ENCODE assay signal across 6 cellular contexts in genomic region chr12:95101960-95102359, GRCh38. TPM values are rescaled to one million over a fixed set of nuclear protein-coding genes. Genes with fewer than 3 reads are reported as not detected.
DNase-seq lines count a peak whose midpoint lies in the region; ATAC-seq, FAIRE-seq and TF ChIP-seq lines count a peak whose summit lies in the region.
"Not testable (repeated sequence)": the region's sequence is repeated elsewhere in the genome, so short reads cannot be mapped to it uniquely, and the experiment has no call there.

No MANE protein-coding gene starts in this region.

- not testable (repeated sequence) for H2AFZ ChIP-seq in PC-3 (ENCODE audit: low read length); mesenchymal stem cell (ENCODE audit: low read depth, low read length)

- POLR2A ChIA-PET in A549 (lab: Yijun Ruan, JAX) (interaction anchor here (0.7 kb wide), 1 partner anchor 15 kb away, joined by 10 read pairs; no protein-coding TSS in a partner anchor), PC-3 (lab: Charles Lee; ENCODE audit: unreplicated experiment) (interaction anchor here (0.7 kb wide), 1 partner anchor 29 kb away, joined by 20 read pairs; no protein-coding TSS in a partner anchor)
- POLR2A ChIA-PET in HEK293 (lab: Yijun Ruan, JAX): not testable (repeated sequence)

- not testable (repeated sequence) for ATAC-seq in A549; PC-3; activated T-helper 17 cell treated with anti-CD3 and anti-CD28 coated beads, Interleukin-2, amount 50 U/mL, for 72 hours (replicated peaks)

- not testable (repeated sequence) for H2BK12ac ChIP-seq in mesenchymal stem cell (ENCODE audit: low read length in 2 of 2)

- H3K23ac ChIP-seq in mesenchymal stem cell (ENCODE audit: low read length in 2 of 2): not testable (repeated sequence)

- H3K27ac ChIP-seq in A549 (peak overlapping the region; percentile 36 to 82; a peak in 5 of 6 replicates), PC-3 (ENCODE audit: low read length) (peak overlapping the region; percentile 75)
- not testable (repeated sequence) for H3K27ac ChIP-seq in HEK293 (ENCODE audit: extremely low read depth, low read depth, low read length); mesenchymal stem cell (ENCODE audit: low read length, poor library complexity, severe bottlenecking)

- peak overlapping the region; percentile 51 for H2BK5ac ChIP-seq in mesenchymal stem cell (ENCODE audit: low read depth, low read length, poor library complexity, severe bottlenecking)

- peaks cover 67% of the 10 kb centered on the region for H3K4me1 ChIP-seq in A549
- peaks cover 11% of the 10 kb centered on the region for H3K4me1 ChIP-seq in HEK293 (ENCODE audit: control insufficient read depth, insufficient read depth, low read length)
- H3K4me1 ChIP-seq in PC-3 (ENCODE audit: insufficient read depth, low read length): peaks cover 64% of the 10 kb centered on the region
- peaks cover 25% of the 10 kb centered on the region for H3K4me1 ChIP-seq in mesenchymal stem cell (ENCODE audit: control insufficient read depth, insufficient read depth, low read depth, low read length)

- not testable (repeated sequence) for H3K4me3 ChIP-seq in A549; HEK293 (ENCODE audit: low read depth, low read length); PC-3 (ENCODE audit: low read length); mesenchymal stem cell (ENCODE audit: insufficient read depth in 1 of 2, low read depth in 1 of 2, low read length in 2 of 2)

- H3K79me1 ChIP-seq in mesenchymal stem cell (replicated peaks; ENCODE audit: low read length, poor library complexity, severe bottlenecking): not testable (repeated sequence)

- H4K91ac ChIP-seq in mesenchymal stem cell (ENCODE audit: low read length): not testable (repeated sequence)

- H3K79me2 ChIP-seq in PC-3 (ENCODE audit: low read length): not testable (repeated sequence)

- not testable (repeated sequence) for FAIRE-seq in A549 (lab: Jason Lieb, UNC)

- intact Hi-C loops in PC-3 (cut with micrococcal nuclease): loop anchor here (10.0 kb wide), 1 partner anchor 383 kb away; no protein-coding TSS in a partner anchor
- intact Hi-C loops in dendritic cell treated with granulocyte-macrophage colony-stimulating factor and Interleukin-4, amounts not matched to agents 40 ng/mL and 50 ng/mL, for 4 days (cut with micrococcal nuclease): not testable (repeated sequence)

- H4K8ac ChIP-seq in mesenchymal stem cell (ENCODE audit: low read length): not testable (repeated sequence)

- H3K36me3 Mint-ChIP-seq in activated T-helper 17 cell treated with anti-CD3 and anti-CD28 coated beads, Interleukin-2, amount 50 U/mL, for 72 hours (ENCODE audit: low read depth): not testable (repeated sequence)
- H3K36me3 Mint-ChIP-seq in dendritic cell treated with granulocyte-macrophage colony-stimulating factor and Interleukin-4, amounts not matched to agents 40 ng/mL and 50 ng/mL, for 4 days (ENCODE audit: low read depth): peaks cover 69% of the 10 kb centered on the region

- H2BK120ac ChIP-seq in mesenchymal stem cell (ENCODE audit: low read depth, low read length): not testable (repeated sequence)

- TF ChIP-seq POLR2A in A549 (IDR thresholded peaks at IDR 0.05; ENCODE audit: low read length): not testable (repeated sequence)

- peaks cover 12% of the 10 kb centered on the region for H3F3A ChIP-seq in PC-3 (ENCODE audit: low read length, unreplicated experiment)

- not testable (repeated sequence) for H3K36me3 ChIP-seq in HEK293 (ENCODE audit: control insufficient read depth in 2 of 2, insufficient read depth in 1 of 2, low read length in 2 of 2)
- H3K36me3 ChIP-seq in PC-3 (ENCODE audit: low read depth, low read length) (peaks cover 14% of the 10 kb centered on the region), mesenchymal stem cell (ENCODE audit: control insufficient read depth in 1 of 2, insufficient read depth in 2 of 2, low read depth in 1 of 2, low read length in 2 of 2) (peaks cover 9 to 34% of the 10 kb centered on the region in 2 experiments)

- H3K4me3 Mint-ChIP-seq in activated T-helper 17 cell treated with anti-CD3 and anti-CD28 coated beads, Interleukin-2, amount 50 U/mL, for 72 hours: peak overlapping the region; percentile 55
- not testable (repeated sequence) for H3K4me3 Mint-ChIP-seq in dendritic cell treated with granulocyte-macrophage colony-stimulating factor and Interleukin-4, amounts not matched to agents 40 ng/mL and 50 ng/mL, for 4 days

- not testable (repeated sequence) for TF ChIP-seq RAD21 in A549 (conservative IDR thresholded peaks at IDR 0.05 in 1 of 2, IDR thresholded peaks at IDR 0.05 in 1 of 2)

- DNase-seq in A549 (ENCODE audit: low read depth in 1 of 2, low spot score in 1 of 2); PC-3; mesenchymal stem cell: not testable (repeated sequence)

- not testable (repeated sequence) for H3K27me3 ChIP-seq in PC-3 (ENCODE audit: low read length); mesenchymal stem cell (ENCODE audit: control insufficient read depth in 1 of 2, insufficient read depth in 1 of 2, low read length in 2 of 2)

- H2AK5ac ChIP-seq in mesenchymal stem cell (ENCODE audit: low read length, severe bottlenecking): peak overlapping the region; percentile 54

- not testable (repeated sequence) for H3K14ac ChIP-seq in mesenchymal stem cell (ENCODE audit: low read length in 2 of 2)

- H3K18ac ChIP-seq in mesenchymal stem cell (ENCODE audit: low read depth in 1 of 2, low read length in 2 of 2): not testable (repeated sequence)

- H3K9me3 ChIP-seq in A549; HEK293 (ENCODE audit: control insufficient read depth, insufficient read depth, low read depth, low read length); PC-3 (ENCODE audit: low read length); mesenchymal stem cell (ENCODE audit: control insufficient read depth, low read length): not testable (repeated sequence)

- CTCF ChIA-PET in A549 (lab: Yijun Ruan, JAX) (interaction anchor here (1.3 to 1.9 kb wide), 2 partner anchors 115 to 233 kb away, joined by 6 to 9 read pairs; partner anchors contain the start of genes FGD6 and VEZT), HEK293 (lab: Yijun Ruan, JAX) (interaction anchor here (3.2 kb wide), 1 partner anchor 29 kb away, joined by 10 read pairs; the partner anchor contains the start of gene NR2C1)
- CTCF ChIA-PET in PC-3 (lab: Charles Lee): not testable (repeated sequence)

- H2BK15ac ChIP-seq in mesenchymal stem cell (ENCODE audit: low read depth, poor library complexity, severe bottlenecking): not testable (repeated sequence)

- peak overlapping the region; percentile 69 for H3K27ac Mint-ChIP-seq in activated T-helper 17 cell treated with anti-CD3 and anti-CD28 coated beads, Interleukin-2, amount 50 U/mL, for 72 hours
- peak overlapping the region; percentile 56 for H3K27ac Mint-ChIP-seq in dendritic cell treated with granulocyte-macrophage colony-stimulating factor and Interleukin-4, amounts not matched to agents 40 ng/mL and 50 ng/mL, for 4 days

- not testable (repeated sequence) for TF ChIP-seq CTCF in A549 (IDR thresholded peaks at IDR 0.05); HEK293 (tag by site-specific recombination; IDR thresholded peaks at IDR 0.05); PC-3 (conservative IDR thresholded peaks at IDR 0.05; ENCODE audit: low read depth, low read length)

- H3K4ac ChIP-seq in mesenchymal stem cell (ENCODE audit: low read depth in 1 of 2, low read length in 2 of 2): not testable (repeated sequence)

- H3K9me3 Mint-ChIP-seq in activated T-helper 17 cell treated with anti-CD3 and anti-CD28 coated beads, Interleukin-2, amount 50 U/mL, for 72 hours; dendritic cell treated with granulocyte-macrophage colony-stimulating factor and Interleukin-4, amounts not matched to agents 40 ng/mL and 50 ng/mL, for 4 days: not testable (repeated sequence)

- TF ChIP-seq EP300 in A549 (IDR thresholded peaks at IDR 0.05): not testable (repeated sequence)

- BruUV-seq in PC-3 (replicated peaks; lab: Mats Ljungman, UMichigan): not testable (repeated sequence)

- not testable (repeated sequence) for H3K4me1 Mint-ChIP-seq in activated T-helper 17 cell treated with anti-CD3 and anti-CD28 coated beads, Interleukin-2, amount 50 U/mL, for 72 hours; dendritic cell treated with granulocyte-macrophage colony-stimulating factor and Interleukin-4, amounts not matched to agents 40 ng/mL and 50 ng/mL, for 4 days (ENCODE audit: low read depth)

- not testable (repeated sequence) for H3K9me2 ChIP-seq in PC-3 (replicated peaks; ENCODE audit: low read length)

- H3K9ac ChIP-seq in PC-3 (ENCODE audit: low read length); mesenchymal stem cell (ENCODE audit: low read length): not testable (repeated sequence)

- H4K20me1 ChIP-seq in PC-3 (ENCODE audit: low read length): not testable (repeated sequence)

- H3K4me2 ChIP-seq in A549: peak overlapping the region; percentile 67
- peak overlapping the region; percentile 66 for H3K4me2 ChIP-seq in PC-3 (ENCODE audit: low read length)
- H3K4me2 ChIP-seq in mesenchymal stem cell (ENCODE audit: low read length, poor library complexity, severe bottlenecking): not testable (repeated sequence)

- H3K27me3 Mint-ChIP-seq in activated T-helper 17 cell treated with anti-CD3 and anti-CD28 coated beads, Interleukin-2, amount 50 U/mL, for 72 hours; dendritic cell treated with granulocyte-macrophage colony-stimulating factor and Interleukin-4, amounts not matched to agents 40 ng/mL and 50 ng/mL, for 4 days: not testable (repeated sequence)

- WGBS in A549 (ENCODE audit: missing lambda C conversion rate): 82% methylated on average over 6 of the region's 6 CpGs
- 98% methylated on average over 5 of the region's 6 CpGs for WGBS in mesenchymal stem cell

RNA-seq across cellular contexts. Expression of gene NR2C1, which starts 28.5 kb away (rescaled TPM):
- polyA plus RNA-seq in A549 (2011; rRNA removed) (50.9 and 55.2 TPM in 2 replicates), A549 (2017; fragmentation: RNase III; extraction: RNeasy Plus Mini Kit Qiagen cat#74134 plus additional on column Dnase treatment) (24.0 to 27.7 TPM (median 24.7 TPM) in 3 replicates)
- 9.7 and 10.5 TPM in 2 replicates for polyA plus RNA-seq in A549 (2012; cell fraction: cytosol; rRNA removed)
- polyA plus RNA-seq in A549 (2012; cell fraction: nucleus; rRNA removed): 25.5 and 35.0 TPM in 2 replicates
- 19.6 and 21.6 TPM in 2 replicates for polyA minus RNA-seq in A549 (2011; rRNA and poly(A)+ RNA removed)
- total RNA-seq in PC-3 (2014; rRNA removed): 31.6 and 43.7 TPM in 2 replicates
- total RNA-seq in activated T-helper 17 cell treated with anti-CD3 and anti-CD28 coated beads, Interleukin-2, amount 50 U/mL, for 72 hours: 10 to 100 TPM; 17.0 to 28.5 TPM
- polyA plus RNA-seq in mesenchymal stem cell (2013, experiment 1 of 2): 33.2 TPM
- 34.3 TPM for polyA plus RNA-seq in mesenchymal stem cell (2013, experiment 2 of 2)
